ENCODE assay signal across 19 cellular contexts in genomic region chr9:135310134-135310533, GRCh38.
DNase-seq lines count a peak whose midpoint lies in the region; ATAC-seq and TF ChIP-seq lines count a peak whose summit lies in the region.
"Had no signal": no experiment of that assay in that cellular context is flagged by ENCODE, and none has a peak within 500 bp of the region (broad histone marks: within the 10 kb centered on the region; RNA-seq: fewer than 3 reads in every experiment).

No MANE protein-coding gene starts in this region.

- peaks cover 4% of the 10 kb centered on the region for H3K36me3 Mint-ChIP-seq in activated naive CD8-positive, alpha-beta T cell treated with anti-CD3 and anti-CD28 coated beads for 36 hours
- H3K36me3 Mint-ChIP-seq: CD14-positive monocyte; CD4-positive, alpha-beta memory T cell had no signal

- TF ChIP-seq CTCF in SK-N-SH (IDR thresholded peaks at IDR 0.05) (no peak), tibial nerve (IDR thresholded peaks at IDR 0.05) (no peak)

- WGBS in SK-N-SH (ENCODE audit: low lambda C conversion rate) = 34% methylated on average over 8 of the region's 8 CpGs
- 58 to 76% methylated on average over 8 of the region's 8 CpGs for WGBS in tibial nerve, 2 donors

- H3K79me2 ChIP-seq in SK-N-SH (ENCODE audit: insufficient read depth) = no peaks in the 10 kb centered on the region

- TF ChIP-seq POLR2A in tibial nerve (IDR thresholded peaks at IDR 0.05) = no peak

- no peak overlapping the region for H3K4me2 ChIP-seq in SK-N-SH
- H3K4me2 ChIP-seq: A549, BLaER1 had no signal

- H3K27me3 Mint-ChIP-seq in activated naive CD8-positive, alpha-beta T cell treated with anti-CD3 and anti-CD28 coated beads for 36 hours = peaks cover 18% of the 10 kb centered on the region

- no peaks in the 10 kb centered on the region for H3K4me1 Mint-ChIP-seq in activated naive CD8-positive, alpha-beta T cell treated with anti-CD3 and anti-CD28 coated beads for 36 hours
- H3K4me1 Mint-ChIP-seq: CD14-positive monocyte; CD4-positive, alpha-beta memory T cell had no signal

- peaks cover 11% of the 10 kb centered on the region for H3K9me3 Mint-ChIP-seq in activated naive CD8-positive, alpha-beta T cell treated with anti-CD3 and anti-CD28 coated beads for 36 hours

- no peak for TF ChIP-seq RAD21 in SK-N-SH (IDR thresholded peaks at IDR 0.05; ENCODE audit: low read length)

- no peaks in the 10 kb centered on the region for H3K9me2 ChIP-seq in SK-N-SH

- H2AFZ ChIP-seq in SK-N-SH (ENCODE audit: low read depth) = no peak overlapping the region

- no peaks in the 10 kb centered on the region for H4K20me1 ChIP-seq in SK-N-SH (ENCODE audit: insufficient read depth)
- H4K20me1 ChIP-seq: BLaER1 had no signal

- H3F3A ChIP-seq in SK-N-SH (replicated peaks; ENCODE audit: insufficient read depth) = no peaks in the 10 kb centered on the region

- H3K4me3 Mint-ChIP-seq in activated naive CD8-positive, alpha-beta T cell treated with anti-CD3 and anti-CD28 coated beads for 36 hours = no peak overlapping the region
- H3K4me3 Mint-ChIP-seq: CD14-positive monocyte had no signal

- H3K9me3 ChIP-seq in SK-N-SH = peaks cover 6% of the 10 kb centered on the region; the same call in 1 of the 2 replicates
- peaks cover 0 to 24% (median 6%) of the 10 kb centered on the region in 4 donors for H3K9me3 ChIP-seq in tibial nerve
- H3K9me3 ChIP-seq: HAP-1 had no signal

- TF ChIP-seq EP300 in SK-N-SH (IDR thresholded peaks at IDR 0.05; ENCODE audit: borderline replicate concordance in 1 of 2, low read depth in 1 of 2, low read length in 1 of 2) (no peak), tibial nerve (IDR thresholded peaks at IDR 0.05) (no peak)

- POLR2A ChIA-PET in SK-N-SH (lab: Yijun Ruan, JAX) = no interaction called here

- H3K4me3 ChIP-seq in SK-N-SH (ENCODE audit: low read depth in 2 of 2, low read length in 1 of 2) = no peak overlapping the region
- H3K4me3 ChIP-seq in H7 (ENCODE audit: insufficient read depth, low read depth, low read length) = no peak overlapping the region
- H3K4me3 ChIP-seq in tibial nerve = no peak overlapping the region
- H3K4me3 ChIP-seq: A549, BLaER1, HAP-1 had no signal

- peaks cover 0 to 13% of the 10 kb centered on the region in 2 experiments; a peak in 1 of 4 replicates for H3K4me1 ChIP-seq in SK-N-SH (ENCODE audit: control insufficient read depth in 1 of 2, insufficient read depth in 2 of 2, low read depth in 1 of 2, low read length in 1 of 2)
- H3K4me1 ChIP-seq in tibial nerve = no peaks in the 10 kb centered on the region
- H3K4me1 ChIP-seq: A549, BLaER1, HAP-1 had no signal

- ATAC-seq in SK-N-SH treated with all-trans-retinoic acid at 6 μM for 48 hours (no peak), GM21381 (IDR thresholded peaks at IDR 0.05; ENCODE audit: unreplicated experiment) (no peak)
- ATAC-seq: A549 had no signal

- no peak overlapping the region for H3K9ac ChIP-seq in SK-N-SH
- H3K9ac ChIP-seq: BLaER1 had no signal

- peak; percentile 71 for DNase-seq in SK-N-SH
- peak; percentile 24 for DNase-seq in H7
- peak; percentile 35 for DNase-seq in islet precursor cell
- DNase-seq in posterior vena cava (ENCODE audit: low spot score) = peak; percentile 58
- DNase-seq in tibial nerve (ENCODE audit: low spot score in 2 of 2) = no peak
- DNase-seq in activated naive CD8-positive, alpha-beta T cell treated with anti-CD3 and anti-CD28 coated beads for 36 hours = no peak
- DNase-seq: AML-193; CD4-positive, alpha-beta memory T cell; DMS153; GDM1; GOT3 had no signal

- H3K27ac ChIP-seq in SK-N-SH (ENCODE audit: low read depth in 2 of 2, low read length in 1 of 2) (no peak overlapping the region), tibial nerve (no peak overlapping the region)
- H3K27ac ChIP-seq: 22Rv1, A549, BLaER1, HL-60 had no signal

- CTCF ChIA-PET in SK-N-SH (lab: Yijun Ruan, JAX) = interaction anchor here (0.6 to 1.8 kb wide), 5 partner anchors 14 to 245 kb away, joined by 3 to 9 read pairs (median 4); no protein-coding TSS in a partner anchor

- H3K27me3 ChIP-seq in SK-N-SH (ENCODE audit: insufficient read depth) (no peaks in the 10 kb centered on the region), H7 (ENCODE audit: control insufficient read depth, insufficient read depth, low read length) (no peaks in the 10 kb centered on the region; the same call in 1 of the 2 replicates), tibial nerve (peaks cover 0 to 12% of the 10 kb centered on the region in 2 donors)
- H3K27me3 ChIP-seq: BLaER1 had no signal

- H3K36me3 ChIP-seq in SK-N-SH (replicated peaks in 1 of 2; ENCODE audit: control insufficient read depth in 1 of 2, insufficient read depth in 2 of 2, low read length in 1 of 2) = no peaks in the 10 kb centered on the region
- no peaks in the 10 kb centered on the region for H3K36me3 ChIP-seq in H7 (replicated peaks; ENCODE audit: control insufficient read depth, insufficient read depth, low read length)
- H3K36me3 ChIP-seq in tibial nerve = no peaks in the 10 kb centered on the region
- H3K36me3 ChIP-seq: BLaER1, HAP-1 had no signal

- no peak overlapping the region for H3K27ac Mint-ChIP-seq in activated naive CD8-positive, alpha-beta T cell treated with anti-CD3 and anti-CD28 coated beads for 36 hours
- H3K27ac Mint-ChIP-seq: CD14-positive monocyte; CD4-positive, alpha-beta memory T cell had no signal

- intact Hi-C loops in posterior vena cava (cut with DNase I) = no loop called here

TF ChIP-seq in SK-N-SH, 30 proteins besides CTCF, POLR2A, EP300 and RAD21:
- no peak for TF ChIP-seq TCF12 (IDR thresholded peaks at IDR 0.05)
- no peak for TF ChIP-seq NFIC (IDR thresholded peaks at IDR 0.05; ENCODE audit: borderline replicate concordance)
- peak; percentile 40; the same call in 1 of the 2 replicates for TF ChIP-seq FOXJ3 (CRISPR knock-in tag; IDR thresholded peaks at IDR 0.05)
- TF ChIP-seq FOXM1 (IDR thresholded peaks at IDR 0.05; ENCODE audit: low read depth) = no peak
- no peak for TF ChIP-seq TEAD4 (IDR thresholded peaks at IDR 0.05; ENCODE audit: borderline replicate concordance, insufficient read depth)
TF ChIP-seq in SK-N-SH: peak in this region for 1.

TF ChIP-seq in SK-N-SH treated with all-trans-retinoic acid at 6 μM for 48 hours, 23 proteins besides CTCF, POLR2A, EP300 and RAD21:
- TF ChIP-seq PPARA (CRISPR knock-in tag; IDR thresholded peaks at IDR 0.05; ENCODE audit: borderline replicate concordance) (no peak), RARB (CRISPR knock-in tag; IDR thresholded peaks at IDR 0.05) (no peak), GLIS3 (CRISPR knock-in tag; IDR thresholded peaks at IDR 0.05) (no peak), PATZ1 (CRISPR knock-in tag; IDR thresholded peaks at IDR 0.05; ENCODE audit: borderline replicate concordance) (no peak), SNAI2 (CRISPR knock-in tag; IDR thresholded peaks at IDR 0.05) (no peak), ZC3H10 (CRISPR knock-in tag; IDR thresholded peaks at IDR 0.05) (no peak), ZNF70 (CRISPR knock-in tag; IDR thresholded peaks at IDR 0.05) (no peak), ISL1 (CRISPR knock-in tag; IDR thresholded peaks at IDR 0.05) (no peak), ZNF8 (CRISPR knock-in tag; IDR thresholded peaks at IDR 0.05) (no peak), ARNTL (CRISPR knock-in tag; IDR thresholded peaks at IDR 0.05; ENCODE audit: borderline replicate concordance, low read depth) (no peak), POU6F1 (CRISPR knock-in tag; IDR thresholded peaks at IDR 0.05; ENCODE audit: borderline replicate concordance, low read depth) (no peak), ESRRG (CRISPR knock-in tag; IDR thresholded peaks at IDR 0.05) (no peak), TOX (CRISPR knock-in tag; IDR thresholded peaks at IDR 0.05; ENCODE audit: borderline replicate concordance) (no peak)

Comparison
In these comparisons a context has a peak if more than half of its experiments do, and no peak if none do; other contexts are left out.
1. DNase-seq: peak in SK-N-SH (single experiment), H7 (single experiment), islet precursor cell (single experiment) and posterior vena cava (single experiment); none in tibial nerve (0 of 2) and activated naive CD8-positive, alpha-beta T cell treated with anti-CD3 and anti-CD28 coated beads for 36 hours (single experiment).